ENCODE assay signal across 21 cellular contexts in genomic region chr6:88922775-88923548, GRCh38. TPM values are rescaled to one million over a fixed set of nuclear protein-coding genes. Genes with fewer than 3 reads are reported as not detected.
DNase-seq lines count a peak whose midpoint lies in the region; ATAC-seq and TF ChIP-seq lines count a peak whose summit lies in the region.
"Had no signal": no experiment of that assay in that cellular context is flagged by ENCODE, and none has a peak within 500 bp of the region (broad histone marks: within the 10 kb centered on the region; RNA-seq: fewer than 3 reads in every experiment).

No MANE protein-coding gene starts in this region.

- DNase-seq in AML-193 (lab: John Stamatoyannopoulos, UW), result peak; percentile 74 to 79
- DNase-seq in Kasumi-1 (lab: John Stamatoyannopoulos, UW), result peak; percentile 53 to 69
- DNase-seq in fibroblast of pulmonary artery (ENCODE audit: low read depth), result peak; percentile 44
- no peak for DNase-seq in iPS-NIHi7 (ENCODE audit: extremely low spot score)
- DNase-seq in stimulated activated CD8-positive, alpha-beta memory T cell treated with anti-CD3 and anti-CD28 coated beads, Interleukin-4, amount 100 ng/mL, for 48 hours, result no peak
- no peak for DNase-seq in left colon
- DNase-seq: activated CD8-positive, alpha-beta T cell treated with anti-CD3 and anti-CD28 coated beads, Interleukin-2, amount 10 ng/mL, durations not matched to agents 7 days and 5 days; activated effector memory CD4-positive, alpha-beta T cell treated with anti-CD3 and anti-CD28 coated beads, Interleukin-2, amount 50 U/mL, for 16 hours; body of pancreas; CD8-positive, alpha-beta memory T cell; hippocampal formation; left ventricle myocardium inferior; NCI-H1417 treated with DMSO at 0.1 percent for 48 hours; spleen; stimulated activated naive CD4-positive, alpha-beta T cell treated with Interleukin-2 at 50 U/mL for 16 hours; SW 1271; WERI-Rb-1 had no signal

- no peak overlapping the region for H3K4me3 ChIP-seq in fibroblast of pulmonary artery (replicated peaks; ENCODE audit: low read depth, low read length)
- H3K4me3 ChIP-seq: body of pancreas, HAP-1, left ventricle myocardium inferior, prostate gland, spleen had no signal

- intact Hi-C loops in left colon (cut with DNase I, micrococcal nuclease), result no loop called here

- no peak for TF ChIP-seq CTCF in fibroblast of pulmonary artery (IDR thresholded peaks at IDR 0.05; ENCODE audit: low read length, missing control alignments)

- ATAC-seq in SK-N-SH treated with all-trans-retinoic acid at 6 μM for 48 hours (no peak), left colon (no peak), GM19023 (IDR thresholded peaks at IDR 0.05; ENCODE audit: unreplicated experiment) (no peak)
- ATAC-seq: activated CD8-positive, alpha-beta T cell treated with anti-CD3 and anti-CD28 coated beads, Interleukin-2, amount 10 ng/mL, durations not matched to agents 7 days and 5 days; body of pancreas had no signal

TF ChIP-seq in SK-N-SH treated with all-trans-retinoic acid at 6 μM for 48 hours, 23 proteins besides CTCF, POLR2A, EP300 and RAD21:
- no peak for TF ChIP-seq ZFP30 (CRISPR knock-in tag; IDR thresholded peaks at IDR 0.05)
- TF ChIP-seq TCF4 (CRISPR knock-in tag; IDR thresholded peaks at IDR 0.05; ENCODE audit: borderline replicate concordance), result peak; percentile 87
- TF ChIP-seq, protein P1, sequence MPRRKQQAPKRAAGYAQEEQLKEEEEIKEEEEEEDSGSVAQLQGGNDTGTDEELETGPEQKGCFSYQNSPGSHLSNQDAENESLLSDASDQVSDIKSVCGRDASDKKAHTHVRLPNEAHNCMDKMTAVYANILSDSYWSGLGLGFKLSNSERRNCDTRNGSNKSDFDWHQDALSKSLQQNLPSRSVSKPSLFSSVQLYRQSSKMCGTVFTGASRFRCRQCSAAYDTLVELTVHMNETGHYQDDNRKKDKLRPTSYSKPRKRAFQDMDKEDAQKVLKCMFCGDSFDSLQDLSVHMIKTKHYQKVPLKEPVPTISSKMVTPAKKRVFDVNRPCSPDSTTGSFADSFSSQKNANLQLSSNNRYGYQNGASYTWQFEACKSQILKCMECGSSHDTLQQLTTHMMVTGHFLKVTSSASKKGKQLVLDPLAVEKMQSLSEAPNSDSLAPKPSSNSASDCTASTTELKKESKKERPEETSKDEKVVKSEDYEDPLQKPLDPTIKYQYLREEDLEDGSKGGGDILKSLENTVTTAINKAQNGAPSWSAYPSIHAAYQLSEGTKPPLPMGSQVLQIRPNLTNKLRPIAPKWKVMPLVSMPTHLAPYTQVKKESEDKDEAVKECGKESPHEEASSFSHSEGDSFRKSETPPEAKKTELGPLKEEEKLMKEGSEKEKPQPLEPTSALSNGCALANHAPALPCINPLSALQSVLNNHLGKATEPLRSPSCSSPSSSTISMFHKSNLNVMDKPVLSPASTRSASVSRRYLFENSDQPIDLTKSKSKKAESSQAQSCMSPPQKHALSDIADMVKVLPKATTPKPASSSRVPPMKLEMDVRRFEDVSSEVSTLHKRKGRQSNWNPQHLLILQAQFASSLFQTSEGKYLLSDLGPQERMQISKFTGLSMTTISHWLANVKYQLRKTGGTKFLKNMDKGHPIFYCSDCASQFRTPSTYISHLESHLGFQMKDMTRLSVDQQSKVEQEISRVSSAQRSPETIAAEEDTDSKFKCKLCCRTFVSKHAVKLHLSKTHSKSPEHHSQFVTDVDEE (CRISPR knock-in tag; IDR thresholded peaks at IDR 0.05), result no peak
- TF ChIP-seq PATZ1 (CRISPR knock-in tag; IDR thresholded peaks at IDR 0.05; ENCODE audit: borderline replicate concordance), result no peak
- TF ChIP-seq ZNF565 (CRISPR knock-in tag; conservative IDR thresholded peaks at IDR 0.05; ENCODE audit: low read depth), result no peak
- no peak for TF ChIP-seq GLIS3 (CRISPR knock-in tag; IDR thresholded peaks at IDR 0.05)

RNA-seq across cellular contexts. Expression of gene RNGTT, which starts 40.5 kb away (rescaled TPM):
- total RNA-seq in left colon, result 10 to 100 TPM in 1 of 2 donors, 1 to 10 TPM in 1; 8.7 to 10.1 TPM

Comparison
In these comparisons a context has a peak if more than half of its experiments do, and no peak if none do; other contexts are left out.
1. DNase-seq: peak in AML-193 (2 of 2), Kasumi-1 (2 of 2) and fibroblast of pulmonary artery (single experiment); none in iPS-NIHi7 (single experiment), stimulated activated CD8-positive, alpha-beta memory T cell treated with anti-CD3 and anti-CD28 coated beads, Interleukin-4, amount 100 ng/mL, for 48 hours (single experiment) and left colon (0 of 2).